Comparison of ENCODE assay signal across 8 cellular contexts in genomic region chr5:139774980-139775654, GRCh38. TPM values are rescaled to one million over a fixed set of nuclear protein-coding genes. Genes with fewer than 3 reads are reported as not detected.
A peak's percentile ranks its signal among the peaks of the same experiment; 100 is the strongest.
DNase-seq lines count a peak whose midpoint lies in the region; ATAC-seq lines count a peak whose summit lies in the region.

No MANE protein-coding gene starts in this region.

- peak; percentile 69 for DNase-seq in ELR (ENCODE audit: low read depth)
- peak; percentile 44 for DNase-seq in HCEC 1CT
- DNase-seq in NCI-H1105 (lab: John Stamatoyannopoulos, UW), result peak; percentile 38
- peak; percentile 53 for DNase-seq in activated CD4-positive, CD25-positive, alpha-beta regulatory T cell treated with anti-CD3 and anti-CD28 coated beads, Interleukin-2, amount 50 U/mL, for 16 hours (ENCODE audit: low read depth, low spot score)
- peak in 52 of 61 donors; percentile 13 to 79 (median 60) for DNase-seq in caudate nucleus (lab: John Stamatoyannopoulos, UW)
- peak; percentile 65 for DNase-seq in left lobe of liver (ENCODE audit: low spot score)
- peak; percentile 58 to 68 (median 60) for DNase-seq in stimulated activated CD4-positive, alpha-beta T cell treated with anti-CD3 and anti-CD28 coated beads, TNF-alpha, amount 100 ng/mL, for 4 hours (ENCODE audit: low read depth in 3 of 3)
- DNase-seq in cortex of kidney (lab: John Stamatoyannopoulos, UW), result no peak

- peak; percentile 94 for ATAC-seq in left lobe of liver

- no peak overlapping the region for H3K27ac ChIP-seq in caudate nucleus (ENCODE audit: low read depth, low read length)

RNA-seq across cellular contexts. Expression of gene PSD2, which starts 20.5 kb away (rescaled TPM):
- 0.08 TPM for total RNA-seq in left lobe of liver
